1 cellular context compared by ENCODE assay signal in the genomic region with DNA sequence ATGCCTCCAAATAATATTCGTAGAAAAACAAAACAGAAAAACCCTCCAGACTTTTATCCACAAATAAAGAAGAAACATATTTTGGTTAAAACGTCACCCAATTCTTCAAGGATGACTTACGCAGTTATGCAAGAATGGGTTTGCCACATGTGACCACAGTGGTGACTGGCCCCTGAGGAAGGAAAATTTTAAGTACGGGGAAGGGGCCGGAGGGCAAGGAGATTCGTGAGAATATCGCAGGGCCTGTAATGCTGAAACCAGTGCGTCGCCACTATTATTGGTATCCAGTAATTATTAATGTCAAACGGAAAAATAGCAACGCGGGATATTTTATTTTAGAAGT.
TF ChIP-seq lines count a peak whose summit lies in the region.

No MANE protein-coding gene starts in this region.

TF ChIP-seq in IMR-90, 13 proteins besides CTCF, POLR2A, EP300 and RAD21:
- TF ChIP-seq FOS (IDR thresholded peaks at IDR 0.05; ENCODE audit: low read depth, low read length) (peak; percentile 91), RCOR1 (IDR thresholded peaks at IDR 0.05; ENCODE audit: insufficient replicate concordance, low read length) (no peak), BHLHE40 (IDR thresholded peaks at IDR 0.05; ENCODE audit: low read depth, low read length) (peak; percentile 80), SMC3 (IDR thresholded peaks at IDR 0.05; ENCODE audit: low read depth, low read length) (no peak), MAZ (IDR thresholded peaks at IDR 0.05; ENCODE audit: borderline replicate concordance, low read depth, low read length) (peak; percentile 28; the same call in 1 of the 2 replicates), CEBPB (IDR thresholded peaks at IDR 0.05; ENCODE audit: low read depth, low read length) (peak; percentile 98)
- TF ChIP-seq, protein P1, sequence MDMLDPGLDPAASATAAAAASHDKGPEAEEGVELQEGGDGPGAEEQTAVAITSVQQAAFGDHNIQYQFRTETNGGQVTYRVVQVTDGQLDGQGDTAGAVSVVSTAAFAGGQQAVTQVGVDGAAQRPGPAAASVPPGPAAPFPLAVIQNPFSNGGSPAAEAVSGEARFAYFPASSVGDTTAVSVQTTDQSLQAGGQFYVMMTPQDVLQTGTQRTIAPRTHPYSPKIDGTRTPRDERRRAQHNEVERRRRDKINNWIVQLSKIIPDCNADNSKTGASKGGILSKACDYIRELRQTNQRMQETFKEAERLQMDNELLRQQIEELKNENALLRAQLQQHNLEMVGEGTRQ (IDR thresholded peaks at IDR 0.05; ENCODE audit: low read depth, low read length), result peak; percentile 95
